In the genomic region with DNA sequence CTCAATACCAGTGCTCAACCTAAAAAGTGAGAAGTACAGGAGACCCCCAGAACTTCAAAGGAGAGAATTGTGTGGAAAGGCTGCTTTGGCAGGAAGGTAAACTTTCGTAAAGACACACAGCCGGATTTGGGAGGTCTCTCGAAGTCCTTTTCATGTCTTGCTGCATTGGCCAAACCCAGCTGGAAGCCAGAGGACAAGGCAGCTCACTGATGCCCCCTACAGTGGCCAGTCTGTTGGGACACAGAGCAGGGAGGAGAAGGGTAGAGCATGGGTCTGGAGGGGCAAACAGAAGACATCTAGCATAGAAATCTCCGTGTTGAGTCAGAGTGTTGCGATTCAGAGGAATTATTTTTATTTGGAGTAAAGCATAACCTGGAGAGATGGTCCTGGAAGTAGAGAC, we compare ENCODE assay signal across 18 cellular contexts.
DNase-seq lines count a peak whose midpoint lies in the region; ATAC-seq and TF ChIP-seq lines count a peak whose summit lies in the region.
"Had no signal": no experiment of that assay in that cellular context is flagged by ENCODE, and none has a peak within 500 bp of the region (broad histone marks: within the 10 kb centered on the region; RNA-seq: fewer than 3 reads in every experiment).

No MANE protein-coding gene starts in this region.

- no peak overlapping the region for H3K27ac Mint-ChIP-seq in glutamatergic neuron (ENCODE audit: unreplicated experiment)
- H3K27ac Mint-ChIP-seq in stimulated activated naive B cell treated with anti-CD40 and anti-IgM and Interleukin-4, amounts not matched to agents 10 μg/mL and 1 μg/mL and 100 μg/mL, for 72 hours = no peak overlapping the region
- H3K27ac Mint-ChIP-seq: activated T-helper 2 cell treated with anti-CD3 and anti-CD28 coated beads, Interferon-gamma antibody, Interleukin-2, Interleukin-4, amounts not matched to agents 10 μg/mL and 5 μg/mL and 100 μg/mL, durations not matched to agents 14 hours and 24 hours and 36 hours; CD4-positive, alpha-beta T cell had no signal

- H3K36me3 Mint-ChIP-seq in glutamatergic neuron (ENCODE audit: unreplicated experiment) = no peaks in the 10 kb centered on the region
- no peaks in the 10 kb centered on the region for H3K36me3 Mint-ChIP-seq in stimulated activated naive B cell treated with anti-CD40 and anti-IgM and Interleukin-4, amounts not matched to agents 10 μg/mL and 1 μg/mL and 100 μg/mL, for 72 hours

- no peaks in the 10 kb centered on the region for H4K20me1 ChIP-seq in OCI-LY3 (ENCODE audit: insufficient read depth, low read length)

- no peaks in the 10 kb centered on the region for H3K27me3 ChIP-seq in OCI-LY3 (ENCODE audit: low read depth, low read length)
- H3K27me3 ChIP-seq: ascending aorta, left lung, testis had no signal

- no peak overlapping the region for H3K27ac ChIP-seq in OCI-LY3 (ENCODE audit: low read length)
- H3K27ac ChIP-seq: ascending aorta, left lung, PC-9, testis had no signal

- no peak overlapping the region for H3K9ac ChIP-seq in OCI-LY3 (ENCODE audit: low read length)

- TF ChIP-seq CTCF in GM13976 (IDR thresholded peaks at IDR 0.05; ENCODE audit: borderline replicate concordance, control extremely low read depth, extremely low read depth, insufficient read depth, missing control alignments) = peak; percentile 9
- peak; percentile 28 for TF ChIP-seq CTCF in OCI-LY3 (IDR thresholded peaks at IDR 0.05; ENCODE audit: low read depth, low read length)
- TF ChIP-seq CTCF in glutamatergic neuron (IDR thresholded peaks at IDR 0.05; ENCODE audit: partially characterized antibody, unreplicated experiment) = peak; percentile 15

- no peaks in the 10 kb centered on the region; the same call in 1 of the 2 replicates for H3K9me3 ChIP-seq in OCI-LY3 (ENCODE audit: insufficient read depth, low read length)
- H3K9me3 ChIP-seq: ascending aorta, left lung, testis had no signal

- H3K4me1 Mint-ChIP-seq in glutamatergic neuron (ENCODE audit: low read depth, unreplicated experiment) = no peaks in the 10 kb centered on the region
- no peaks in the 10 kb centered on the region for H3K4me1 Mint-ChIP-seq in stimulated activated naive B cell treated with anti-CD40 and anti-IgM and Interleukin-4, amounts not matched to agents 10 μg/mL and 1 μg/mL and 100 μg/mL, for 72 hours

- no peak overlapping the region for H3K4me2 ChIP-seq in OCI-LY3 (ENCODE audit: low read length)
- H3K4me2 ChIP-seq: PC-9 had no signal

- H3K4me1 ChIP-seq in OCI-LY3 (ENCODE audit: low read length) = no peaks in the 10 kb centered on the region
- H3K4me1 ChIP-seq: ascending aorta, left lung, testis had no signal

- H3K36me3 ChIP-seq in OCI-LY3 (replicated peaks; ENCODE audit: low read depth, low read length) = no peaks in the 10 kb centered on the region
- H3K36me3 ChIP-seq: ascending aorta, left lung had no signal

- H3K79me2 ChIP-seq in OCI-LY3 (ENCODE audit: low read length) = no peaks in the 10 kb centered on the region

- H3K4me3 ChIP-seq in OCI-LY3 (ENCODE audit: low read length) = no peak overlapping the region
- H3K4me3 ChIP-seq: ascending aorta, left lung, PC-9, testis had no signal

- peaks cover 2% of the 10 kb centered on the region for H3K27me3 Mint-ChIP-seq in glutamatergic neuron (ENCODE audit: unreplicated experiment)
- H3K27me3 Mint-ChIP-seq in stimulated activated naive B cell treated with anti-CD40 and anti-IgM and Interleukin-4, amounts not matched to agents 10 μg/mL and 1 μg/mL and 100 μg/mL, for 72 hours = no peaks in the 10 kb centered on the region

- no peak overlapping the region for H2AFZ ChIP-seq in OCI-LY3 (ENCODE audit: low read depth, low read length)
- H2AFZ ChIP-seq: PC-9 had no signal

- ATAC-seq in stimulated activated naive B cell treated with anti-CD40 and anti-IgM and Interleukin-4, amounts not matched to agents 10 μg/mL and 1 μg/mL and 100 μg/mL, for 72 hours (replicated peaks) = no peak
- ATAC-seq in HG02981 (IDR thresholded peaks at IDR 0.05; ENCODE audit: unreplicated experiment) = no peak
- ATAC-seq: left lung had no signal

- H3K9me3 Mint-ChIP-seq in glutamatergic neuron (ENCODE audit: unreplicated experiment) = peaks cover 19% of the 10 kb centered on the region
- H3K9me3 Mint-ChIP-seq in stimulated activated naive B cell treated with anti-CD40 and anti-IgM and Interleukin-4, amounts not matched to agents 10 μg/mL and 1 μg/mL and 100 μg/mL, for 72 hours = peaks cover 0 to 2% of the 10 kb centered on the region in 2 donors
- H3K9me3 Mint-ChIP-seq: activated T-helper 2 cell treated with anti-CD3 and anti-CD28 coated beads, Interferon-gamma antibody, Interleukin-2, Interleukin-4, amounts not matched to agents 10 μg/mL and 5 μg/mL and 100 μg/mL, durations not matched to agents 14 hours and 24 hours and 36 hours had no signal

- DNase-seq in COLO668 (lab: John Stamatoyannopoulos, UW; ENCODE audit: unreplicated experiment) (peak; percentile 11), GM13976 (ENCODE audit: low spot score) (no peak), glutamatergic neuron (peak; percentile 43), H4 (ENCODE audit: low spot score) (no peak)
- DNase-seq in stimulated activated naive B cell treated with anti-CD40 and anti-IgM and Interleukin-4, amounts not matched to agents 10 μg/mL and 1 μg/mL and 100 μg/mL, for 72 hours = no peak
- no peak for DNase-seq in stimulated activated CD8-positive, alpha-beta memory T cell treated with anti-CD3 and anti-CD28 coated beads, Interleukin-4, amount 100 ng/mL, for 48 hours
- DNase-seq: activated CD4-positive, alpha-beta T cell treated with anti-CD3 and anti-CD28 coated beads, Interleukin-2, amount 50 U/mL, for 1 hour; CD4-positive, alpha-beta T cell; effector CD4-positive, alpha-beta T cell; left lung; NCI-H2029 treated with DMSO at 0.1 percent for 48 hours; PC-9; T-helper 1 cell; testis had no signal

- H3K4me3 Mint-ChIP-seq in glutamatergic neuron (ENCODE audit: unreplicated experiment) = no peak overlapping the region
- H3K4me3 Mint-ChIP-seq in stimulated activated naive B cell treated with anti-CD40 and anti-IgM and Interleukin-4, amounts not matched to agents 10 μg/mL and 1 μg/mL and 100 μg/mL, for 72 hours = no peak overlapping the region
- H3K4me3 Mint-ChIP-seq: CD4-positive, alpha-beta T cell had no signal

- in situ Hi-C loops in GM13976 (cut with MboI; ENCODE audit: low sequenced_read_pairs, unreplicated experiment) = no loop called here

Comparison
In these comparisons a context has a peak if more than half of its experiments do, and no peak if none do; other contexts are left out.
1. DNase-seq: peak in COLO668 (single experiment) and glutamatergic neuron (single experiment); none in GM13976 (single experiment), H4 (single experiment), stimulated activated naive B cell treated with anti-CD40 and anti-IgM and Interleukin-4, amounts not matched to agents 10 μg/mL and 1 μg/mL and 100 μg/mL, for 72 hours (single experiment) and stimulated activated CD8-positive, alpha-beta memory T cell treated with anti-CD3 and anti-CD28 coated beads, Interleukin-4, amount 100 ng/mL, for 48 hours (single experiment).
2. Peak in every context shown above with its lines, with median percentiles within 50 percentile points of each other: CTCF ChIP-seq.